In the genomic region with DNA sequence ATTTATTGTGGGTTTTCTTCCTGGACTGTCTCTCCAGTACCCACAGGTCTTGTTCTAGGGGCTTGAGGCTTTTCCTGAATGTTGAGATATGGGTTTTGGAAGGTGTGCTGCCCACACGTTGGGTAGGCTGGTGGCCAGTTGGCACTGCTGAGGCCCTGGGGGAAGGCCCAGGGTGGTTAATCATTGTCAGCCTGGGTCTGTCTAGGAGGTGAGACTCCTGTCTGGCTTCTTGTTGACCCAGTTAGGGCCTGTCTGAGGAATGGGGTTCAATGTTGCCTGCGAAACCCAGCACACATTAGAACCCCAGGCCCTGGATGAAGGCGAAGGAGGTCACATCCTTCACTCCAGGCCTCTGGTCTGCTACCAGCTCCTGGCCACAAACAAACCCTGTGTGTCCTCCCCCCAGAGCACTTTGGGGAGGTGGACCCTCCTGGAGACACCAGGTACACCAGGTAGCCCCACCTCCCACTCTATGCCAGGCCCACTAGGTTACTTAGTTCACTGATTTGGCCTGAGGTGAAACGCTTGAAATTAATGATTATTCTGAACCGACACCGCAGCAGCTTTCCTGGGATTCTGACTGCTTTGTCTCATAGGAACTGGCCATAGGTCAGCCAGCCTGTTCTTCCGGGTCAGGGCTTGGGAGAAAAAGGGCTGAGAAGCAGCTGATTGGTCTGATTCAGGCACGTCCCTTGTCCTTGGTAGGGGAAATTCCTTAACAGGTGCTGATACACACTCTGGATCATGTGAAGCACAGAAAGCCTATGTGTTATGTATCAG, we compare ENCODE assay signal across 1 cellular context.
TF ChIP-seq lines count a peak whose summit lies in the region.

No MANE protein-coding gene starts in this region.

TF ChIP-seq in HepG2, 621 proteins besides CTCF, POLR2A, EP300 and RAD21 (continued from another document):
- TF ChIP-seq, protein P1, sequence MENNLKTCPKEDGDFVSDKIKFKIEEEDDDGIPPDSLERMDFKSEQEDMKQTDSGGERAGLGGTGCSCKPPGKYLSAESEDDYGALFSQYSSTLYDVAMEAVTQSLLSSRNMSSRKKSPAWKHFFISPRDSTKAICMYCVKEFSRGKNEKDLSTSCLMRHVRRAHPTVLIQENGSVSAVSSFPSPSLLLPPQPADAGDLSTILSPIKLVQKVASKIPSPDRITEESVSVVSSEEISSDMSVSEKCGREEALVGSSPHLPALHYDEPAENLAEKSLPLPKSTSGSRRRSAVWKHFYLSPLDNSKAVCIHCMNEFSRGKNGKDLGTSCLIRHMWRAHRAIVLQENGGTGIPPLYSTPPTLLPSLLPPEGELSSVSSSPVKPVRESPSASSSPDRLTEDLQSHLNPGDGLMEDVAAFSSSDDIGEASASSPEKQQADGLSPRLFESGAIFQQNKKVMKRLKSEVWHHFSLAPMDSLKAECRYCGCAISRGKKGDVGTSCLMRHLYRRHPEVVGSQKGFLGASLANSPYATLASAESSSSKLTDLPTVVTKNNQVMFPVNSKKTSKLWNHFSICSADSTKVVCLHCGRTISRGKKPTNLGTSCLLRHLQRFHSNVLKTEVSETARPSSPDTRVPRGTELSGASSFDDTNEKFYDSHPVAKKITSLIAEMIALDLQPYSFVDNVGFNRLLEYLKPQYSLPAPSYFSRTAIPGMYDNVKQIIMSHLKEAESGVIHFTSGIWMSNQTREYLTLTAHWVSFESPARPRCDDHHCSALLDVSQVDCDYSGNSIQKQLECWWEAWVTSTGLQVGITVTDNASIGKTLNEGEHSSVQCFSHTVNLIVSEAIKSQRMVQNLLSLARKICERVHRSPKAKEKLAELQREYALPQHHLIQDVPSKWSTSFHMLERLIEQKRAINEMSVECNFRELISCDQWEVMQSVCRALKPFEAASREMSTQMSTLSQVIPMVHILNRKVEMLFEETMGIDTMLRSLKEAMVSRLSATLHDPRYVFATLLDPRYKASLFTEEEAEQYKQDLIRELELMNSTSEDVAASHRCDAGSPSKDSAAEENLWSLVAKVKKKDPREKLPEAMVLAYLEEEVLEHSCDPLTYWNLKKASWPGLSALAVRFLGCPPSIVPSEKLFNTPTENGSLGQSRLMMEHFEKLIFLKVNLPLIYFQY (CRISPR knock-in tag; IDR thresholded peaks at IDR 0.05; ENCODE audit: borderline replicate concordance) = peak; percentile 67; the same call in 1 of the 2 replicates
- 0 out of 2 replicates have a peak, but pooled peaks have one; percentile 36 for TF ChIP-seq NFYC (CRISPR knock-in tag; IDR thresholded peaks at IDR 0.05)
- no peak for TF ChIP-seq ZNF557 (CRISPR knock-in tag; IDR thresholded peaks at IDR 0.05)
- TF ChIP-seq, protein P2, sequence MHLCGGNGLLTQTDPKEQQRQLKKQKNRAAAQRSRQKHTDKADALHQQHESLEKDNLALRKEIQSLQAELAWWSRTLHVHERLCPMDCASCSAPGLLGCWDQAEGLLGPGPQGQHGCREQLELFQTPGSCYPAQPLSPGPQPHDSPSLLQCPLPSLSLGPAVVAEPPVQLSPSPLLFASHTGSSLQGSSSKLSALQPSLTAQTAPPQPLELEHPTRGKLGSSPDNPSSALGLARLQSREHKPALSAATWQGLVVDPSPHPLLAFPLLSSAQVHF (CRISPR knock-in tag; IDR thresholded peaks at IDR 0.05) = no peak
- peak; percentile 51; the same call in 1 of the 2 replicates for TF ChIP-seq CHCHD3 (CRISPR knock-in tag; IDR thresholded peaks at IDR 0.05)
- TF ChIP-seq, protein P3, sequence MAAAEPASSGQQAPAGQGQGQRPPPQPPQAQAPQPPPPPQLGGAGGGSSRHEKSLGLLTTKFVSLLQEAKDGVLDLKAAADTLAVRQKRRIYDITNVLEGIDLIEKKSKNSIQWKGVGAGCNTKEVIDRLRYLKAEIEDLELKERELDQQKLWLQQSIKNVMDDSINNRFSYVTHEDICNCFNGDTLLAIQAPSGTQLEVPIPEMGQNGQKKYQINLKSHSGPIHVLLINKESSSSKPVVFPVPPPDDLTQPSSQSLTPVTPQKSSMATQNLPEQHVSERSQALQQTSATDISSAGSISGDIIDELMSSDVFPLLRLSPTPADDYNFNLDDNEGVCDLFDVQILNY (CRISPR knock-in tag; conservative IDR thresholded peaks at IDR 0.05) = 0 out of 2 replicates have a peak, but pooled peaks have one; percentile 7
